Comparison of ENCODE assay signal across 13 cellular contexts in the genomic region with DNA sequence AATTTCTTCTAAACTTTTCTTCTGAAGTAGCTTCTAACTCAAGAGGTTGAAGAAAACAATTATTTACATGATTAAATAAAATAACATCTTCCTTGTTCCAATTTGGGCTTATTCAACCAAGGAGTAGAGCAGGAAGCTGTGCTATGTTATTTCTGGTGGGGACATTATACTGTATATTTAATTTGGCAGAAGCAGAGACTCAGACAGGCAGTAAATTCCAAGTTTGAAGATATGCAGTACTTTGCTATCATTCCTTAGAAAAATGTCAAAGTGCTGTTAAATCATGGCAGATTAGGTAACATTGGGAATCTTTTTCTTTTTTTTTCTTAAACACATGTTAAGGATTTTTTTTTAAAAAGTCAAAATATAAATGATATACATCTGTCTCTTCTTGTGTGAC.
"Had no signal": no experiment of that assay in that cellular context is flagged by ENCODE, and none has a peak within 500 bp of the region (broad histone marks: within the 10 kb centered on the region; RNA-seq: fewer than 3 reads in every experiment).

No MANE protein-coding gene starts in this region.

- DNase-seq: activated CD4-positive, alpha-beta memory T cell treated with anti-CD3 and anti-CD28 coated beads, Interleukin-2, amount 10 ng/mL, durations not matched to agents 7 days and 5 days; activated effector memory CD4-positive, alpha-beta T cell treated with anti-CD3 and anti-CD28 coated beads, Interleukin-2, amount 50 U/mL, for 16 hours; activated T-cell treated with anti-CD3 and anti-CD28 coated beads, Interleukin-2, amount 50 U/mL, for 48 hours; effector memory CD4-positive, alpha-beta T cell; hippocampal formation; mesendoderm; stimulated activated CD4-positive, alpha-beta T cell treated with anti-CD3 and anti-CD28 coated beads, Interleukin-1b, Interleukin-23, amount 100 ng/mL, for 48 hours; stimulated activated naive CD8-positive, alpha-beta T cell treated with anti-CD3 and anti-CD28 coated beads, Interleukin-15, amount 100 ng/mL, for 72 hours had no signal

- H3K27ac Mint-ChIP-seq: activated CD4-positive, alpha-beta memory T cell treated with anti-CD3 and anti-CD28 coated beads, Interleukin-2, amount 10 ng/mL, durations not matched to agents 7 days and 5 days; activated naive CD4-positive, alpha-beta T cell treated with anti-CD3 and anti-CD28 coated beads, Interleukin-2, amount 50 U/mL, for 24 hours; brain; dendritic cell treated with granulocyte-macrophage colony-stimulating factor and Interleukin-4, amounts not matched to agents 40 ng/mL and 50 ng/mL, for 4 days; stimulated activated naive CD8-positive, alpha-beta T cell treated with anti-CD3 and anti-CD28 coated beads, Interleukin-15, amount 100 ng/mL, for 72 hours had no signal

- H3K36me3 Mint-ChIP-seq: activated naive CD4-positive, alpha-beta T cell treated with anti-CD3 and anti-CD28 coated beads, Interleukin-2, amount 50 U/mL, for 24 hours; brain had no signal

- ATAC-seq: sciatic nerve; stimulated activated naive CD8-positive, alpha-beta T cell treated with anti-CD3 and anti-CD28 coated beads, Interleukin-15, amount 100 ng/mL, for 72 hours had no signal

- H3K9me3 Mint-ChIP-seq: activated CD4-positive, alpha-beta memory T cell treated with anti-CD3 and anti-CD28 coated beads, Interleukin-2, amount 10 ng/mL, durations not matched to agents 7 days and 5 days; activated naive CD4-positive, alpha-beta T cell treated with anti-CD3 and anti-CD28 coated beads, Interleukin-2, amount 50 U/mL, for 24 hours; brain; central memory CD8-positive, alpha-beta T cell; dendritic cell treated with granulocyte-macrophage colony-stimulating factor and Interleukin-4, amounts not matched to agents 40 ng/mL and 50 ng/mL, for 4 days; stimulated activated naive CD8-positive, alpha-beta T cell treated with anti-CD3 and anti-CD28 coated beads, Interleukin-15, amount 100 ng/mL, for 72 hours had no signal

- H3K27me3 Mint-ChIP-seq: activated CD4-positive, alpha-beta memory T cell treated with anti-CD3 and anti-CD28 coated beads, Interleukin-2, amount 10 ng/mL, durations not matched to agents 7 days and 5 days; activated naive CD4-positive, alpha-beta T cell treated with anti-CD3 and anti-CD28 coated beads, Interleukin-2, amount 50 U/mL, for 24 hours; brain; central memory CD8-positive, alpha-beta T cell; dendritic cell treated with granulocyte-macrophage colony-stimulating factor and Interleukin-4, amounts not matched to agents 40 ng/mL and 50 ng/mL, for 4 days; stimulated activated naive CD8-positive, alpha-beta T cell treated with anti-CD3 and anti-CD28 coated beads, Interleukin-15, amount 100 ng/mL, for 72 hours had no signal

- H3K4me1 Mint-ChIP-seq: activated CD4-positive, alpha-beta memory T cell treated with anti-CD3 and anti-CD28 coated beads, Interleukin-2, amount 10 ng/mL, durations not matched to agents 7 days and 5 days; activated naive CD4-positive, alpha-beta T cell treated with anti-CD3 and anti-CD28 coated beads, Interleukin-2, amount 50 U/mL, for 24 hours; central memory CD8-positive, alpha-beta T cell; stimulated activated naive CD8-positive, alpha-beta T cell treated with anti-CD3 and anti-CD28 coated beads, Interleukin-15, amount 100 ng/mL, for 72 hours had no signal

- H3K4me3 Mint-ChIP-seq: activated CD4-positive, alpha-beta memory T cell treated with anti-CD3 and anti-CD28 coated beads, Interleukin-2, amount 10 ng/mL, durations not matched to agents 7 days and 5 days; activated naive CD4-positive, alpha-beta T cell treated with anti-CD3 and anti-CD28 coated beads, Interleukin-2, amount 50 U/mL, for 24 hours; brain; central memory CD8-positive, alpha-beta T cell; dendritic cell treated with granulocyte-macrophage colony-stimulating factor and Interleukin-4, amounts not matched to agents 40 ng/mL and 50 ng/mL, for 4 days; stimulated activated naive CD8-positive, alpha-beta T cell treated with anti-CD3 and anti-CD28 coated beads, Interleukin-15, amount 100 ng/mL, for 72 hours had no signal
